ENCODE assay signal across 8 cellular contexts in the genomic region with DNA sequence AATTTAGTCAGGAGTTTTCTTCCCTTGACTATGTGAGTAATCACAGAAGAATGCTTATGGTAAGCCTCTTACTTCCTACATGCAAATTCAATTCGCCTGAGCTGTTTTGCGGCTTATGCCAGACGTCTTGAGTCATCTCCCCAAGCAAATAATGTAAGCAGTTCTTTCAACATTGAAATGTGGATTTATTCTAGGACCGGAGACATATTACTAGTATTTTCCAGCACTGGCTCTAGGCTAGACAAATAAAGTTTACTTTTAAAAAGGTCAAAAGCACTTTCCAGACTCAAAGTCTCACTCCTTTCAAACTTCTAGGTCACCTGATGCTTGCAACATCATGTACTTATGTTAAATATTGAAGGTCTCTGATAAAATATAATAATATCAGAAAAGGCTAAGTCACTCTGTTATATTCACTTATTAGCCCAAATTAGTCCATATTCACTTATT. TPM values are rescaled to one million over a fixed set of nuclear protein-coding genes. Genes with fewer than 3 reads are reported as not detected.
DNase-seq lines count a peak whose midpoint lies in the region; ATAC-seq and TF ChIP-seq lines count a peak whose summit lies in the region.

No MANE protein-coding gene starts in this region.

- no peak overlapping the region for H3K27ac ChIP-seq in RWPE1

- DNase-seq in stimulated activated naive CD4-positive, alpha-beta T cell treated with Interleukin-2 at 50 U/mL for 16 hours (lab: John Stamatoyannopoulos, UW): peak; percentile 1
- no peak for DNase-seq in stimulated activated naive CD4-positive, alpha-beta T cell (lab: John Stamatoyannopoulos, UW)
- DNase-seq in RWPE1 (ENCODE audit: low spot score): peak; percentile 95
- peak; percentile 99 for DNase-seq in fibroblast of villous mesenchyme (ENCODE audit: low read depth)
- DNase-seq in stimulated activated CD4-positive, alpha-beta T cell treated with anti-CD3 and anti-CD28 coated beads, Interleukin-4, amount 100 ng/mL, for 24 hours: peak; percentile 46
- DNase-seq in activated CD4-positive, CD25-positive, alpha-beta regulatory T cell treated with anti-CD3 and anti-CD28 coated beads, Interleukin-2, amount 50 U/mL, for 72 hours: no peak
- DNase-seq in HuH-7.5 (ENCODE audit: low spot score): no peak

- ATAC-seq in HG02981 (IDR thresholded peaks at IDR 0.05; ENCODE audit: unreplicated experiment): peak; percentile 72

- POLR2A ChIA-PET in RWPE1 (lab: Yijun Ruan, JAX; ENCODE audit: low non-redundant PET): no interaction called here

- CTCF ChIA-PET in RWPE1 (lab: Yijun Ruan, JAX): interaction anchor here (0.5 kb wide), 1 partner anchor 56 kb away, joined by 3 read pairs; no protein-coding TSS in a partner anchor

- no peak overlapping the region for H3K4me3 ChIP-seq in fibroblast of villous mesenchyme (ENCODE audit: low read depth, low read length)

- TF ChIP-seq CTCF in RWPE1 (conservative IDR thresholded peaks at IDR 0.05; ENCODE audit: low read depth) (no peak), fibroblast of villous mesenchyme (IDR thresholded peaks at IDR 0.05; ENCODE audit: insufficient read depth, low read depth, low read length) (no peak)

RNA-seq across cellular contexts. Expression of gene NOX3, which starts 38.1 kb away (rescaled TPM):
- not detected in 2 replicates for total RNA-seq in fibroblast of villous mesenchyme

Comparison
In these comparisons a context has a peak if more than half of its experiments do, and no peak if none do; other contexts are left out.
1. DNase-seq: peak in stimulated activated naive CD4-positive, alpha-beta T cell treated with Interleukin-2 at 50 U/mL for 16 hours (single experiment), RWPE1 (single experiment), fibroblast of villous mesenchyme (single experiment) and stimulated activated CD4-positive, alpha-beta T cell treated with anti-CD3 and anti-CD28 coated beads, Interleukin-4, amount 100 ng/mL, for 24 hours (single experiment); none in stimulated activated naive CD4-positive, alpha-beta T cell (0 of 6), activated CD4-positive, CD25-positive, alpha-beta regulatory T cell treated with anti-CD3 and anti-CD28 coated beads, Interleukin-2, amount 50 U/mL, for 72 hours (single experiment) and HuH-7.5 (single experiment).